Comparison of ENCODE assay signal across 27 cellular contexts in genomic region chr1:198925575-198925974, GRCh38.
DNase-seq lines count a peak whose midpoint lies in the region; ATAC-seq, FAIRE-seq and TF ChIP-seq lines count a peak whose summit lies in the region.
"Had no signal": no experiment of that assay in that cellular context is flagged by ENCODE, and none has a peak within 500 bp of the region (broad histone marks: within the 10 kb centered on the region; RNA-seq: fewer than 3 reads in every experiment).

No MANE protein-coding gene starts in this region.

- H3K36me3 Mint-ChIP-seq in immature natural killer cell = no peaks in the 10 kb centered on the region

- H3F3A ChIP-seq in DOHH2 (ENCODE audit: control insufficient read depth, insufficient read depth) = no peaks in the 10 kb centered on the region; the same call in 1 of the 2 replicates
- H3F3A ChIP-seq in OCI-LY1 (ENCODE audit: insufficient read depth, low read length) = no peaks in the 10 kb centered on the region; the same call in 1 of the 2 replicates

- H3K27me3 ChIP-seq in DOHH2 (ENCODE audit: control insufficient read depth, low read length) (no peaks in the 10 kb centered on the region), OCI-LY1 (ENCODE audit: insufficient read depth, low read length) (no peaks in the 10 kb centered on the region)
- H3K27me3 ChIP-seq: brain microvascular endothelial cell, upper lobe of left lung had no signal

- peak overlapping the region; percentile 16; the same call in 1 of the 2 replicates for H3K4me2 ChIP-seq in DOHH2 (ENCODE audit: low read length)
- 0 out of 2 replicates have a peak overlapping the region, but pooled peaks have one; percentile 5 for H3K4me2 ChIP-seq in OCI-LY1 (ENCODE audit: low read length)
- H3K4me2 ChIP-seq: PC-9 had no signal

- no peak for FAIRE-seq in RCC 7860 (lab: Jason Lieb, UNC)
- FAIRE-seq: endothelial cell of umbilical vein, small intestine had no signal

- peaks cover 5% of the 10 kb centered on the region; the same call in 1 of the 2 replicates for H4K20me1 ChIP-seq in DOHH2 (ENCODE audit: control insufficient read depth, insufficient read depth, low read depth, low read length)
- H4K20me1 ChIP-seq in OCI-LY1 (ENCODE audit: insufficient read depth, low read length) = no peaks in the 10 kb centered on the region

- no peaks in the 10 kb centered on the region for H3K27me3 Mint-ChIP-seq in immature natural killer cell (ENCODE audit: low read depth in 3 of 3)

- no peaks in the 10 kb centered on the region for H3K9me3 ChIP-seq in DOHH2 (ENCODE audit: control insufficient read depth, insufficient read depth, low read length)
- H3K9me3 ChIP-seq in OCI-LY1 (ENCODE audit: low read length) = no peaks in the 10 kb centered on the region
- H3K9me3 ChIP-seq: upper lobe of left lung had no signal

- H3K9me2 ChIP-seq in DOHH2 (replicated peaks; ENCODE audit: control insufficient read depth, low read length) (no peaks in the 10 kb centered on the region), OCI-LY1 (ENCODE audit: low read depth, low read length) (no peaks in the 10 kb centered on the region)

- H3K4me3 ChIP-seq in DOHH2 (ENCODE audit: low read length) (no peak overlapping the region), OCI-LY1 (ENCODE audit: low read depth, low read length, poor library complexity, severe bottlenecking) (no peak overlapping the region)
- H3K4me3 ChIP-seq: GM23248, PC-9, upper lobe of left lung had no signal

- H3K27ac ChIP-seq in DOHH2 (ENCODE audit: low read depth, low read length) (no peak overlapping the region), OCI-LY1 (ENCODE audit: low read depth, low read length, poor library complexity, severe bottlenecking) (no peak overlapping the region)
- H3K27ac ChIP-seq: 22Rv1, brain microvascular endothelial cell, GM23248, parathyroid adenoma, PC-9, upper lobe of left lung had no signal

- TF ChIP-seq CTCF in DOHH2 (IDR thresholded peaks at IDR 0.05; ENCODE audit: low read depth, low read length, poor library complexity, severe bottlenecking) = no peak
- TF ChIP-seq CTCF in OCI-LY1 (IDR thresholded peaks at IDR 0.05; ENCODE audit: low read length) = no peak

- H3K4me3 Mint-ChIP-seq in immature natural killer cell = no peak overlapping the region
- H3K4me3 Mint-ChIP-seq: neural crest cell had no signal

- H2AFZ ChIP-seq in OCI-LY1 (ENCODE audit: low read length) = no peak overlapping the region
- H2AFZ ChIP-seq: GM23248, parathyroid adenoma, PC-9 had no signal

- H3K79me2 ChIP-seq in DOHH2 (ENCODE audit: control insufficient read depth, low read length) (peaks cover 99% of the 10 kb centered on the region), OCI-LY1 (ENCODE audit: insufficient read depth, low read length) (peaks cover 98% of the 10 kb centered on the region)
- H3K79me2 ChIP-seq: parathyroid adenoma had no signal

- H3K27ac Mint-ChIP-seq in immature natural killer cell = peak overlapping the region in 4 of 6 donors; percentile 28 to 69 (median 36)

- DNase-seq in NCI-H2227 treated with DMSO at 0.1 percent for 48 hours (lab: John Stamatoyannopoulos, UW) (peak; percentile 42), NCI-H2227 (lab: John Stamatoyannopoulos, UW; ENCODE audit: unreplicated experiment) (no peak), immature natural killer cell (no peak), RCC 7860 (ENCODE audit: low spot score) (no peak)
- DNase-seq: activated gamma-delta T cell treated with Interleukin-2 at 50 U/mL for 16 hours; activated T-cell treated with anti-CD3 and anti-CD28 coated beads for 4 hours; brain microvascular endothelial cell; GM23248; hippocampal formation; left colon; NCI-H1092 treated with DMSO at 0.1 percent for 48 hours; NCI-H187 treated with DMSO at 0.1 percent for 48 hours; NCI-H2171 treated with DMSO at 0.1 percent for 48 hours; NCI-H524 treated with DMSO at 0.1 percent for 48 hours; PC-9; Right ventricle myocardium superior; small intestine; stimulated activated CD4-positive, alpha-beta T cell treated with anti-CD3 and anti-CD28 coated beads, Interleukin-1b, Interleukin-23, amount 100 ng/mL, for 48 hours; upper lobe of left lung had no signal

- H3K4me1 Mint-ChIP-seq in immature natural killer cell = peaks cover 67 to 92% of the 10 kb centered on the region in 2 donors

- no peak for ATAC-seq in HG03442 (IDR thresholded peaks at IDR 0.05; ENCODE audit: unreplicated experiment)
- no peak for ATAC-seq in HG02798 (IDR thresholded peaks at IDR 0.05; ENCODE audit: poor library complexity, unreplicated experiment)
- ATAC-seq: left colon had no signal

- H3K36me3 ChIP-seq in DOHH2 (ENCODE audit: control insufficient read depth, low read length) (peaks cover 88% of the 10 kb centered on the region), OCI-LY1 (ENCODE audit: insufficient read depth, low read length) (peaks cover 71% of the 10 kb centered on the region)
- H3K36me3 ChIP-seq: brain microvascular endothelial cell, upper lobe of left lung had no signal

- no peaks in the 10 kb centered on the region for H3K9me3 Mint-ChIP-seq in immature natural killer cell

- no peak overlapping the region for H3K9ac ChIP-seq in OCI-LY1 (ENCODE audit: low read length)
- H3K9ac ChIP-seq: GM23248, parathyroid adenoma had no signal

- H3K4me1 ChIP-seq in DOHH2 (ENCODE audit: control insufficient read depth, low read length) (peaks cover 69% of the 10 kb centered on the region), OCI-LY1 (ENCODE audit: insufficient read depth, low read length, severe bottlenecking) (peaks cover 86% of the 10 kb centered on the region)
- H3K4me1 ChIP-seq: parathyroid adenoma had no signal
